ENCODE assay signal across 11 cellular contexts in the genomic region with DNA sequence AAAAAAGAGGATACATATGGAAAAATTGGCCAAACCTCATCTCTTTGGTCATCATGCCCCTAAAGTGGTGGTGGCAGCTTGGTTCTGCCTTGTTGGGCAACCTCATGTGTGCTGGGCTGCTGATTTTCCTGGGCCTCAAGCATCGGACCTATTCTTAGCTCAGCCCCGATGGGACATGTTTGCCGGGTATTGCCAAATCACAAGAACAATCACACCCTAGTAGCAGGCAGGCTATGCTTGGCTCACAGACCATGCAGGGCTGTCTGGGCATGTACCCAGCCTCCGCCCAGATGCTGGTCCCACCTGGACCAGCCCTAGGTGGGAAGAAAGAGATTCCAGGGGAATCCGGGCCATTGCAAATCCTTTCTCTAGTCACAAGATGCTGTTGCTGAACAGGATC.
DNase-seq lines count a peak whose midpoint lies in the region; ATAC-seq and TF ChIP-seq lines count a peak whose summit lies in the region.
"Had no signal": no experiment of that assay in that cellular context is flagged by ENCODE, and none has a peak within 500 bp of the region (broad histone marks: within the 10 kb centered on the region; RNA-seq: fewer than 3 reads in every experiment).

No MANE protein-coding gene starts in this region.

- H3K27ac ChIP-seq in foreskin keratinocyte: peak overlapping the region; percentile 66

- TF ChIP-seq CTCF in foreskin keratinocyte (conservative IDR thresholded peaks at IDR 0.05): no peak

- peak; percentile 90 for ATAC-seq in foreskin keratinocyte
- ATAC-seq in HG03432 (IDR thresholded peaks at IDR 0.05; ENCODE audit: unreplicated experiment): no peak
- ATAC-seq in GM18867 (IDR thresholded peaks at IDR 0.05; ENCODE audit: unreplicated experiment): no peak
- ATAC-seq in HG03139 (IDR thresholded peaks at IDR 0.05; ENCODE audit: unreplicated experiment): no peak
- ATAC-seq: T-helper 17 cell had no signal

- DNase-seq in G401 (ENCODE audit: low spot score): peak; percentile 91
- DNase-seq in SKM-1 treated with dmso at 0.1 percent for 144 hours (lab: John Stamatoyannopoulos, UW; ENCODE audit: unreplicated experiment): peak; percentile 42
- DNase-seq in foreskin keratinocyte: peak; percentile 84 to 91
- peak; percentile 81 for DNase-seq in posterior vena cava (ENCODE audit: low spot score)
- DNase-seq in NCI-H82 treated with DMSO at 0.1 percent for 48 hours (lab: John Stamatoyannopoulos, UW; ENCODE audit: unreplicated experiment): no peak
- DNase-seq: EL, NCI-H748 treated with DMSO at 0.1 percent for 48 hours, T-helper 17 cell had no signal

- in situ Hi-C loops in G401 (cut with HindIII; ENCODE audit: low sequenced_read_pairs): no loop called here

- intact Hi-C loops in posterior vena cava (cut with DNase I): no loop called here

- peaks cover under 1% of the 10 kb centered on the region for H3K4me1 ChIP-seq in foreskin keratinocyte

- no peaks in the 10 kb centered on the region for H3K27me3 ChIP-seq in foreskin keratinocyte
